Comparison of ENCODE assay signal across 33 cellular contexts in the genomic region with DNA sequence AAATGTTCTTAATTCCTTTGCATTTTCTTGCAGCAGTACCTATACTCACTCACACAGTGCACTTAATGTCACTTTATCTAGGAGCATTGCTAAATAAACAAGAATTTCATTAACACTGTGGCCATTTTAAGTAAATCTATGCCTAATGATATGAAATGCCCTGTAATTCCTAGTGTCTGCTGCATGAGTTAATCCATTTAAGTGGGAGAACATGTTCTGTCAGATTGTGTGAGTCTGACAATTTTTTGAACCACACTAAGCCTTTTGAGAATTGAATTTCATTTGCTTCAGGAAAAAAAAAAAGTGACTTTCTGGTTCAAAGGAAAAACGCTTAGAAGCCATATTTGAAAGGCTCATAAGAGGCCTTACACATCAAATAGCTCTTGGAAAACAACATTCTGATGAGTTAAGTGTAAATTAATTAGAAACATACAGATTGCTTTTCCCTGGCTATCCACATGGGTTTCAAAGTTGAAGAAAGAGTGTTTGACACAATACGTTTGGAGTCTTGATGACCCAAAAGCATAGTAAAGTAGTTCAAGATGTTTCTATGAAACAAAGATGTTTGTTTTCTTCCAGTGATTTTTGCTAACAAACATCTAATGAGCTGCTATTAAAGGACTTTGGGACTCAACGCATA.
"Had no signal": no experiment of that assay in that cellular context is flagged by ENCODE, and none has a peak within 500 bp of the region (broad histone marks: within the 10 kb centered on the region; RNA-seq: fewer than 3 reads in every experiment).

No MANE protein-coding gene starts in this region.

- H3K9me3 Mint-ChIP-seq: activated CD4-positive, alpha-beta T cell treated with anti-CD3 and anti-CD28 coated beads, Interleukin-2, amount 10 ng/mL, durations not matched to agents 24 days and 14 days; activated CD8-positive, alpha-beta T cell treated with anti-CD3 and anti-CD28 coated beads for 36 hours; activated naive CD8-positive, alpha-beta T cell treated with anti-CD3 and anti-CD28 coated beads for 36 hours; T-helper 1 cell treated with Interleukin-12 subunit alpha and Interleukin-12 subunit beta and Interleukin-4 antibody, amounts not matched to agents 30 μg/mL and 1 μg/mL, for 36 hours; T-helper 2 cell treated with Interferon-gamma antibody and Interleukin-4, amounts not matched to agents 5 μg/mL and 100 μg/mL, for 36 hours had no signal

- H3K27ac Mint-ChIP-seq: activated CD4-positive, alpha-beta T cell treated with anti-CD3 and anti-CD28 coated beads, Interleukin-2, amount 10 ng/mL, durations not matched to agents 24 days and 14 days; activated CD8-positive, alpha-beta T cell treated with anti-CD3 and anti-CD28 coated beads for 36 hours; activated naive CD8-positive, alpha-beta T cell treated with anti-CD3 and anti-CD28 coated beads for 36 hours; activated T-cell treated with anti-CD3 and anti-CD28 coated beads, Interleukin-2, amount 50 U/mL, for 72 hours; activated T-helper 17 cell treated with anti-CD3 and anti-CD28 coated beads, Interleukin-2, amount 50 U/mL, for 72 hours; T-helper 1 cell treated with Interleukin-12 subunit alpha and Interleukin-12 subunit beta and Interleukin-4 antibody, amounts not matched to agents 30 μg/mL and 1 μg/mL, for 36 hours; T-helper 2 cell treated with Interferon-gamma antibody and Interleukin-4, amounts not matched to agents 5 μg/mL and 100 μg/mL, for 36 hours had no signal

- ATAC-seq: activated CD8-positive, alpha-beta T cell treated with anti-CD3 and anti-CD28 coated beads for 36 hours; activated T-cell treated with anti-CD3 and anti-CD28 coated beads, Interleukin-2, amount 50 U/mL, for 72 hours; activated T-helper 17 cell treated with anti-CD3 and anti-CD28 coated beads, Interleukin-2, amount 50 U/mL, for 72 hours; Right ventricle myocardium inferior had no signal

- H3K36me3 Mint-ChIP-seq: activated naive CD8-positive, alpha-beta T cell treated with anti-CD3 and anti-CD28 coated beads for 36 hours had no signal

- H3K27ac ChIP-seq: brain microvascular endothelial cell, PC-9, RWPE1, VCaP had no signal

- H3K4me3 ChIP-seq: PC-9 had no signal

- H3K27me3 Mint-ChIP-seq: activated CD4-positive, alpha-beta T cell treated with anti-CD3 and anti-CD28 coated beads, Interleukin-2, amount 10 ng/mL, durations not matched to agents 24 days and 14 days; activated CD8-positive, alpha-beta T cell treated with anti-CD3 and anti-CD28 coated beads for 36 hours; activated naive CD8-positive, alpha-beta T cell treated with anti-CD3 and anti-CD28 coated beads for 36 hours; activated T-helper 17 cell treated with anti-CD3 and anti-CD28 coated beads, Interleukin-2, amount 50 U/mL, for 72 hours had no signal

- FAIRE-seq: RCC 7860, TTC549 had no signal

- H3K4me2 ChIP-seq: PC-9 had no signal

- H3K36me3 ChIP-seq: brain microvascular endothelial cell had no signal

- DNase-seq: activated CD4-positive, alpha-beta T cell treated with anti-CD3 and anti-CD28 coated beads, Interleukin-2, amount 10 ng/mL, durations not matched to agents 24 days and 14 days; activated CD4-positive, alpha-beta T cell treated with anti-CD3 and anti-CD28 coated beads, Interleukin-2, amount 50 U/mL, for 4 hours; activated CD8-positive, alpha-beta T cell treated with anti-CD3 and anti-CD28 coated beads for 36 hours; activated effector memory CD4-positive, alpha-beta T cell treated with anti-CD3 and anti-CD28 coated beads, Interleukin-2, amount 50 U/mL, for 16 hours; activated naive CD4-positive, alpha-beta T cell; activated naive CD4-positive, alpha-beta T cell treated with anti-CD3 and anti-CD28 coated beads, Interleukin-2, amount 50 U/mL, for 16 hours; activated naive CD8-positive, alpha-beta T cell treated with anti-CD3 and anti-CD28 coated beads for 36 hours; activated T-cell treated with anti-CD3 and anti-CD28 coated beads, Interleukin-2, amount 50 U/mL, for 1 hour; activated T-cell treated with anti-CD3 and anti-CD28 coated beads, Interleukin-2, amount 50 U/mL, for 72 hours; amniotic stem cell; aorta; brain microvascular endothelial cell; central memory CD4-positive, alpha-beta T cell; NCI-H1105; NCI-H1417 treated with DMSO at 0.1 percent for 48 hours; NCI-H187 treated with DMSO at 0.1 percent for 48 hours; NCI-H2081; NCI-H2171 treated with DMSO at 0.1 percent for 48 hours; NCI-H2227 treated with DMSO at 0.1 percent for 48 hours; NCI-H446; NCI-H510A treated with DMSO at 0.1 percent for 48 hours; NCI-H526 treated with DMSO at 0.1 percent for 48 hours; NCI-H774; PC-9; SIG-M5 had no signal

- H3K27me3 ChIP-seq: brain microvascular endothelial cell had no signal

- H3K4me3 Mint-ChIP-seq: activated CD4-positive, alpha-beta T cell treated with anti-CD3 and anti-CD28 coated beads, Interleukin-2, amount 10 ng/mL, durations not matched to agents 24 days and 14 days; activated CD8-positive, alpha-beta T cell treated with anti-CD3 and anti-CD28 coated beads for 36 hours; activated naive CD8-positive, alpha-beta T cell treated with anti-CD3 and anti-CD28 coated beads for 36 hours; activated T-cell treated with anti-CD3 and anti-CD28 coated beads, Interleukin-2, amount 50 U/mL, for 72 hours; activated T-helper 17 cell treated with anti-CD3 and anti-CD28 coated beads, Interleukin-2, amount 50 U/mL, for 72 hours; T-helper 1 cell treated with Interleukin-12 subunit alpha and Interleukin-12 subunit beta and Interleukin-4 antibody, amounts not matched to agents 30 μg/mL and 1 μg/mL, for 36 hours; T-helper 2 cell treated with Interferon-gamma antibody and Interleukin-4, amounts not matched to agents 5 μg/mL and 100 μg/mL, for 36 hours had no signal

- H3K4me1 Mint-ChIP-seq: activated CD4-positive, alpha-beta T cell treated with anti-CD3 and anti-CD28 coated beads, Interleukin-2, amount 10 ng/mL, durations not matched to agents 24 days and 14 days; activated naive CD8-positive, alpha-beta T cell treated with anti-CD3 and anti-CD28 coated beads for 36 hours; activated T-helper 17 cell treated with anti-CD3 and anti-CD28 coated beads, Interleukin-2, amount 50 U/mL, for 72 hours had no signal

- H2AFZ ChIP-seq: PC-9 had no signal
